9 cellular contexts compared by ENCODE assay signal in the genomic region with DNA sequence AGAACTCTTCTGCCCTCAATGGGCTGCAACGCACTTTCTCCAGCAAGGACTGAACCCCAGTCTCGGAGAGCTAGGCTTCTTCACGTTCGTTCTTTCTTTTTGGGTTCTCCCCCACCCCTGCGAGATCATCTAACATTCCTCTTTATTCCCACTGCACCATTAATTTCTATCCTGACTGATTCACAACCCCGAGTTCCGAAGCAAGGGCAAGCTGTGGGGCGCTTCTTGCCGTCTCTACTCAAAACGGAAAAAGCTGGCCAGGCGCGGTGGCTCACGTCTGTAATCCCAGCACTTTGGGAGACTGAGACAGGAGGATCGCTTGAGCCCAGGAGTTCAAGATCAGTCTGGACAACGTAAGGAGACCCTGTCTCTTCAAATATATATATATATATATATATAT. TPM values are rescaled to one million over a fixed set of nuclear protein-coding genes. Genes with fewer than 3 reads are reported as not detected.
DNase-seq lines count a peak whose midpoint lies in the region; ATAC-seq, FAIRE-seq and TF ChIP-seq lines count a peak whose summit lies in the region.
"Had no signal": no experiment of that assay in that cellular context is flagged by ENCODE, and none has a peak within 500 bp of the region (broad histone marks: within the 10 kb centered on the region; RNA-seq: fewer than 3 reads in every experiment).

No MANE protein-coding gene starts in this region.

- H3K36me3 Mint-ChIP-seq in activated T-cell treated with anti-CD3 and anti-CD28 coated beads, Interleukin-2, amount 50 U/mL, for 72 hours (ENCODE audit: insufficient read depth in 2 of 2) = no peaks in the 10 kb centered on the region

- H3K4me1 Mint-ChIP-seq in activated T-cell treated with anti-CD3 and anti-CD28 coated beads, Interleukin-2, amount 50 U/mL, for 72 hours (ENCODE audit: low read depth) = peaks cover 33% of the 10 kb centered on the region

- peak overlapping the region; percentile 56 for H3K4me2 ChIP-seq in GM12878 (ENCODE audit: control insufficient read depth, insufficient read depth)

- in situ Hi-C loops in GM12878 (cut with MboI) = no loop called here

- H4K20me1 ChIP-seq in GM12878 (ENCODE audit: control insufficient read depth, insufficient read depth) = no peaks in the 10 kb centered on the region

- no peak for TF ChIP-seq EP300 in GM12878 (IDR thresholded peaks at IDR 0.05; ENCODE audit: borderline replicate concordance in 1 of 2, control insufficient read depth in 1 of 2, low read depth in 2 of 2, low read length in 2 of 2)

- peak overlapping the region; percentile 86 for H2AFZ ChIP-seq in GM12878 (ENCODE audit: control insufficient read depth, low read depth, low read length)

- H3K4me3 ChIP-seq in GM12878 (0 out of 2 replicates have a peak overlapping the region, but pooled peaks have one; percentile 61), lower leg skin (ENCODE audit: low read depth, poor library complexity, severe bottlenecking) (peak overlapping the region; percentile 17), tibial artery (peak overlapping the region; percentile 51 to 65)

- peak overlapping the region; percentile 55 for H3K27ac Mint-ChIP-seq in activated T-cell treated with anti-CD3 and anti-CD28 coated beads, Interleukin-2, amount 50 U/mL, for 72 hours

- H3K27ac ChIP-seq in GM12878 (ENCODE audit: control insufficient read depth, insufficient read depth) (peak overlapping the region; percentile 47; the same call in 1 of the 2 replicates), tibial artery (peak overlapping the region; percentile 72 to 76)

- H3K27me3 ChIP-seq in GM12878 (replicated peaks in 1 of 2; ENCODE audit: control insufficient read depth in 2 of 2, insufficient read depth in 2 of 2, low read length in 1 of 2) = no peaks in the 10 kb centered on the region; a peak in 1 of 4 replicates
- no peaks in the 10 kb centered on the region for H3K27me3 ChIP-seq in tibial artery

- TF ChIP-seq POLR2A in GM12878 (IDR thresholded peaks at IDR 0.05; ENCODE audit: low read depth, low read length) = no peak
- no peak for TF ChIP-seq POLR2A in lower leg skin (IDR thresholded peaks at IDR 0.05)

- SMC1A ChIA-PET in GM12878 (lab: Charles Lee; ENCODE audit: uncharacterized antibody, unreplicated experiment) = interaction anchor here (0.6 to 30.2 kb wide), 32 partner anchors 9 to 433 kb away, joined by 3 to 590 read pairs (median 4); a partner anchor contains a TSS

- POLR2A ChIA-PET in GM12878 (lab: Charles Lee) = interaction anchor here (0.8 to 1.4 kb wide), 5 partner anchors 57 to 229 kb away, joined by 3 to 8 read pairs (median 3); no protein-coding TSS in a partner anchor

- FAIRE-seq in GM12878 (lab: Jason Lieb, UNC) = no peak
- FAIRE-seq: D721Med had no signal

- H3K4me1 ChIP-seq in GM12878 (ENCODE audit: control insufficient read depth, insufficient read depth, low read length) (peaks cover 12% of the 10 kb centered on the region), tibial artery (peaks cover 0 to 14% (median 5%) of the 10 kb centered on the region in 4 donors)

- no peak for ATAC-seq in activated T-cell treated with anti-CD3 and anti-CD28 coated beads, Interleukin-2, amount 50 U/mL, for 72 hours (replicated peaks in 1 of 2)
- no peak; the same call in 2 of the 3 replicates for ATAC-seq in GM12878
- ATAC-seq in GM21447 (IDR thresholded peaks at IDR 0.05; ENCODE audit: unreplicated experiment) = no peak
- ATAC-seq in HG03108 (IDR thresholded peaks at IDR 0.05; ENCODE audit: unreplicated experiment) = no peak

- H3K27me3 Mint-ChIP-seq in activated T-cell treated with anti-CD3 and anti-CD28 coated beads, Interleukin-2, amount 50 U/mL, for 72 hours (ENCODE audit: low read depth) = no peaks in the 10 kb centered on the region

- TF ChIP-seq RAD21 in GM12878 (IDR thresholded peaks at IDR 0.05; ENCODE audit: insufficient read depth, low read depth, low read length) = no peak

- H3K9me3 ChIP-seq in GM12878 (replicated peaks; ENCODE audit: control insufficient read depth, insufficient read depth, low read length) (no peaks in the 10 kb centered on the region), tibial artery (no peaks in the 10 kb centered on the region)

- no peaks in the 10 kb centered on the region for H3K9me3 Mint-ChIP-seq in activated T-cell treated with anti-CD3 and anti-CD28 coated beads, Interleukin-2, amount 50 U/mL, for 72 hours

- TF ChIP-seq CTCF in GM12878 (IDR thresholded peaks at IDR 0.05 in 2 of 3, conservative IDR thresholded peaks at IDR 0.05 in 1 of 3; ENCODE audit: control insufficient read depth in 2 of 3, extremely low read depth in 1 of 3, insufficient read depth in 1 of 3, low read depth in 3 of 3, low read length in 3 of 3) = no peak
- TF ChIP-seq CTCF in lower leg skin (IDR thresholded peaks at IDR 0.05) = no peak
- no peak for TF ChIP-seq CTCF in tibial artery (IDR thresholded peaks at IDR 0.05)

- RAD21 ChIA-PET in GM12878 (lab: Charles Lee; ENCODE audit: unreplicated experiment) = interaction anchor here (0.5 to 30.0 kb wide), 32 partner anchors 9 to 358 kb away, joined by 3 to 501 read pairs (median 5); a partner anchor contains a TSS

- no peaks in the 10 kb centered on the region for H3K36me3 ChIP-seq in GM12878 (ENCODE audit: control insufficient read depth in 2 of 2, insufficient read depth in 2 of 2, low read length in 1 of 2)
- no peaks in the 10 kb centered on the region for H3K36me3 ChIP-seq in tibial artery

- H3K4me3 Mint-ChIP-seq in activated T-cell treated with anti-CD3 and anti-CD28 coated beads, Interleukin-2, amount 50 U/mL, for 72 hours = peak overlapping the region; percentile 87 to 95

- CTCF ChIA-PET in GM12878 (lab: Yijun Ruan, JAX) = interaction anchor here (0.6 to 15.2 kb wide), 84 partner anchors 11 to 434 kb away, joined by 3 to 854 read pairs (median 4); a partner anchor contains a TSS

- intact Hi-C loops in GM12878 (cut with micrococcal nuclease; ENCODE audit: unreplicated experiment) = loop anchor here (1.0 to 5.0 kb wide), 5 partner anchors 70 to 434 kb away; no protein-coding TSS in a partner anchor
- intact Hi-C loops in lower leg skin (cut with DNase I; ENCODE audit: low total_unique reads) = no loop called here
- intact Hi-C loops in tibial artery (cut with DNase I; ENCODE audit: low total_unique reads) = loop anchor here (2.0 kb wide), 1 partner anchor 59 kb away; no protein-coding TSS in a partner anchor

- no TSS peak for BruUV-seq in GM12878 (replicated peaks; lab: Mats Ljungman, UMichigan)

- no peak for DNase-seq in activated T-cell treated with anti-CD3 and anti-CD28 coated beads, Interleukin-2, amount 50 U/mL, for 72 hours
- no peak for DNase-seq in activated T-cell treated with anti-CD3 and anti-CD28 coated beads, Interleukin-2, amount 50 U/mL, for 1 hour
- DNase-seq in GM12878 (ENCODE audit: low read depth, low spot score) (no peak), lower leg skin (ENCODE audit: low spot score in 2 of 2) (peak in 1 of 2 donors; percentile 78), tibial artery (peak in 1 of 2 donors; percentile 62), amygdala (lab: John Stamatoyannopoulos, UW) (no peak)

- no peaks in the 10 kb centered on the region; the same call in 1 of the 2 replicates for H3K79me2 ChIP-seq in GM12878 (ENCODE audit: control insufficient read depth, insufficient read depth, low read length)

- 70% methylated on average over 15 of the region's 15 CpGs for WGBS in GM12878 (ENCODE audit: insufficient coverage, insufficient replicate concordance, low lambda C conversion rate, missing lambda C conversion rate)
- 53 to 55% methylated on average over 15 of the region's 15 CpGs for WGBS in lower leg skin, 2 donors

- H3K9ac ChIP-seq in GM12878 (ENCODE audit: control insufficient read depth, insufficient read depth, low read length) = peak overlapping the region; percentile 55

RNA-seq across cellular contexts. Expression of a gene that starts 37.4 kb away (rescaled TPM):
- 100 to 1,000 TPM; 138 to 153 TPM for total RNA-seq in activated T-cell treated with anti-CD3 and anti-CD28 coated beads, Interleukin-2, amount 50 U/mL, for 72 hours
- 76.6 and 80.8 TPM in 2 replicates for total RNA-seq in GM12878 (2013; cell fraction: nucleolus; rRNA removed)
- total RNA-seq in GM12878 (2014; rRNA removed) (127 and 144 TPM in 2 replicates), GM12878 (2014; rRNA removed; fragmentation: Illumina TruSeq; extraction: Trizol) (66.4 and 68.1 TPM in 2 replicates), GM12878 (2021) (109 TPM in 2 replicates), lower leg skin (100 to 1,000 TPM in 3 of 4 donors, 10 to 100 TPM in 1; 98.6 to 205 (median 131) TPM)
- 33.7 TPM for polyA plus RNA-seq in GM12878 (2011; ENCODE audit: low read depth)
- polyA plus RNA-seq in GM12878 (2011; rRNA removed) (131 and 136 TPM in 2 replicates), GM12878 (2014; fragmentation: Illumina TruSeq; extraction: Trizol) (93.3 and 104 TPM in 2 replicates), GM12878 (2014; fragmentation: Nextera tagmentation; extraction: Ambion mirVana) (10 to 100 TPM; 23.3 to 37.2 TPM), GM12878 (2014; rRNA removed) (160 and 187 TPM in 2 replicates), GM12878 (2016; fragmentation: Nextera tagmentation; extraction: Ambion mirVana) (100 to 1,000 TPM in 1 of 2 experiments, 10 to 100 TPM in 1; 91.0 to 103 TPM)
- polyA plus RNA-seq in GM12878 (2011; cell fraction: cytosol; rRNA removed) = 145 and 154 TPM in 2 replicates
- 101 and 145 TPM in 2 replicates for polyA plus RNA-seq in GM12878 (2011; cell fraction: nucleus; rRNA removed)
- 41.9 and 88.4 TPM in 2 replicates for polyA plus RNA-seq in GM12878 (2012)
- polyA minus RNA-seq in GM12878 (2011; rRNA and poly(A)+ RNA removed) = 90.9 and 155 TPM in 2 replicates
- 84.2 and 93.8 TPM in 2 replicates for polyA minus RNA-seq in GM12878 (2011; cell fraction: cytosol; rRNA and poly(A)+ RNA removed)
- polyA minus RNA-seq in GM12878 (2011; cell fraction: nucleus; rRNA and poly(A)+ RNA removed) = 110 and 138 TPM in 2 replicates

RNA-seq across cellular contexts. Expression of a gene that starts 38.4 kb away (rescaled TPM):
- 1 to 10 TPM; 1.4 to 4.7 TPM for total RNA-seq in activated T-cell treated with anti-CD3 and anti-CD28 coated beads, Interleukin-2, amount 50 U/mL, for 72 hours
- total RNA-seq in GM12878 (2013; cell fraction: nucleolus; rRNA removed) = 3.7 and 5.3 TPM in 2 replicates
- 1.4 and 2.5 TPM in 2 replicates for total RNA-seq in GM12878 (2014; rRNA removed)
- total RNA-seq in GM12878 (2014; rRNA removed; fragmentation: Illumina TruSeq; extraction: Trizol) = 0.89 and 1.0 TPM in 2 replicates
- total RNA-seq in GM12878 (2021) = 1.1 and 2.1 TPM in 2 replicates
- polyA plus RNA-seq in GM12878 (2011; ENCODE audit: low read depth) = 0.21 TPM
- 0.23 and 0.39 TPM in 2 replicates for polyA plus RNA-seq in GM12878 (2011; rRNA removed)
- 0.32 and 0.43 TPM in 2 replicates for polyA plus RNA-seq in GM12878 (2011; cell fraction: cytosol; rRNA removed)
- 2.1 and 2.4 TPM in 2 replicates for polyA plus RNA-seq in GM12878 (2011; cell fraction: nucleus; rRNA removed)
- 0.65 and 1.1 TPM in 2 replicates for polyA plus RNA-seq in GM12878 (2012)
- 0.43 and 0.63 TPM in 2 replicates for polyA plus RNA-seq in GM12878 (2014; fragmentation: Illumina TruSeq; extraction: Trizol)
- polyA plus RNA-seq in GM12878 (2014; fragmentation: Nextera tagmentation; extraction: Ambion mirVana) = under 1 TPM; 0.02 to 0.27 TPM
- 1.0 and 1.3 TPM in 2 replicates for polyA plus RNA-seq in GM12878 (2014; rRNA removed)
- polyA plus RNA-seq in GM12878 (2016; fragmentation: Nextera tagmentation; extraction: Ambion mirVana) = under 1 TPM; 0.32 to 0.96 TPM
- polyA minus RNA-seq in GM12878 (2011; rRNA and poly(A)+ RNA removed) = 0.73 and 1.8 TPM in 2 replicates
- 1.2 TPM in 1 of 2 replicates, not detected in the other for polyA minus RNA-seq in GM12878 (2011; cell fraction: cytosol; rRNA and poly(A)+ RNA removed)
- 1.7 and 2.7 TPM in 2 replicates for polyA minus RNA-seq in GM12878 (2011; cell fraction: nucleus; rRNA and poly(A)+ RNA removed)
- total RNA-seq in lower leg skin = 1 to 10 TPM in 1 of 4 donors, under 1 TPM in 1, not detected in 2; 0.61 to 8.3 TPM
